1 cellular context compared by ENCODE assay signal in the genomic region with DNA sequence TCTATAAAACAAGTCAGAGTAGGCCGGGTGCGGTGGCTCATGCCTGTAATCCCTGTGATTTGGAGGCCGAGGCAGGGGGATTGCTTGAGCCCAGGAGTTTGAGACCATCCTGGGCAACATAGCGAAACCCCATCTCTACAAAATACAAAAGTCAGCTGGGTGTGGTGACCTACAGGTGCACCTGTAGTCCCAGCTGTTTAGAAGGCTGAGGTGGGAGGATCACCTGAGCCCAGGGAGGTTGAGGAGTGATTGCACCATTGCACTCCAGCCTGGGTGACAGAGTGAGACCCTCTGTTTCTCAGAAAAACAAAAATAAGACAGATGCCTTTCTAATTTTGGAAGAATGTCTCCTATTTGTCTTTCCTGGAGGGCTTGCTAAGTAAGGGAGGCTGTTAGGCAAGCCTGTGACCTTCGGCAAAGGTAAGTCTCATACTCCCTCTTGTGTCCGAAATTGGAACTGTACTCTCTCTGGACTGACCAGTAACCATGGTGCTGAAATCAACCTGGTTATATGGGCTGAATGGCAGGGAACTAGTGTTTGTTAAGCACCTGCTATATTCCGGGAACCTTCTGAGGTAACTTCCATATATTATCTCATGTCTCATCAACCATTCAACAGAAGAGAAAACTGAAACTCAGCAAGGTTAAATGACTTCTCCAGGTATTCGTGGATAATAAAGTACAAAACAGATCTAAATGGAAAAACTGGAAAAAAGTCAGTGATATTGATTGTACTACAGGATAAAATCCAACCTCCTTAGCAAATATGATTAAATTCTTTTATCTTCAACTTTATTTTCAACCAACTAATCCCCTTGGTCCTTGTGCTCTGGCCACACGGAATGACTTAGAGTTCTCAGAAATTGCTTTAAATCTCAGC.
TF ChIP-seq lines count a peak whose summit lies in the region.

No MANE protein-coding gene starts in this region.

TF ChIP-seq in K562, 482 proteins besides CTCF, POLR2A, EP300 and RAD21 (continued from another document and continues in another):
- TF ChIP-seq, protein P1, sequence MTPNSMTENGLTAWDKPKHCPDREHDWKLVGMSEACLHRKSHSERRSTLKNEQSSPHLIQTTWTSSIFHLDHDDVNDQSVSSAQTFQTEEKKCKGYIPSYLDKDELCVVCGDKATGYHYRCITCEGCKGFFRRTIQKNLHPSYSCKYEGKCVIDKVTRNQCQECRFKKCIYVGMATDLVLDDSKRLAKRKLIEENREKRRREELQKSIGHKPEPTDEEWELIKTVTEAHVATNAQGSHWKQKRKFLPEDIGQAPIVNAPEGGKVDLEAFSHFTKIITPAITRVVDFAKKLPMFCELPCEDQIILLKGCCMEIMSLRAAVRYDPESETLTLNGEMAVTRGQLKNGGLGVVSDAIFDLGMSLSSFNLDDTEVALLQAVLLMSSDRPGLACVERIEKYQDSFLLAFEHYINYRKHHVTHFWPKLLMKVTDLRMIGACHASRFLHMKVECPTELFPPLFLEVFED (CRISPR knock-in tag; conservative IDR thresholded peaks at IDR 0.05), result no peak
- TF ChIP-seq SNAPC5 (CRISPR knock-in tag; IDR thresholded peaks at IDR 0.05) (no peak), HNRNPL (IDR thresholded peaks at IDR 0.05; ENCODE audit: low read depth, low read length) (no peak), HDAC8 (tag; IDR thresholded peaks at IDR 0.05) (no peak), SIN3B (IDR thresholded peaks at IDR 0.05; ENCODE audit: low read depth) (0 out of 2 replicates have a peak, but pooled peaks have one; percentile 23), CXXC5 (CRISPR knock-in tag; IDR thresholded peaks at IDR 0.05) (no peak), MAZ (CRISPR knock-in tag; conservative IDR thresholded peaks at IDR 0.05 in 1 of 2, IDR thresholded peaks at IDR 0.05 in 1 of 2) (peak in 1 of 2 experiments; percentile 57; a peak in 1 of 4 replicates), SRSF7 (optimal IDR thresholded peaks at IDR 0.05; ENCODE audit: low read depth, low read length) (no peak), DACH1 (IDR thresholded peaks at IDR 0.05; ENCODE audit: partially characterized antibody) (no peak), JUN (IDR thresholded peaks at IDR 0.05; ENCODE audit: borderline replicate concordance, low read depth, low read length) (no peak), JUN (CRISPR knock-in tag; IDR thresholded peaks at IDR 0.05; ENCODE audit: borderline replicate concordance) (no peak), HDGF (IDR thresholded peaks at IDR 0.05) (no peak), MBD2 (IDR thresholded peaks at IDR 0.05; ENCODE audit: borderline replicate concordance, low read depth) (no peak), HNRNPUL1 (IDR thresholded peaks at IDR 0.05; ENCODE audit: low read length) (no peak), HOXB6 (CRISPR knock-in tag; IDR thresholded peaks at IDR 0.05; ENCODE audit: borderline replicate concordance) (no peak), ETV6 (IDR thresholded peaks at IDR 0.05; ENCODE audit: borderline replicate concordance in 1 of 2, low read depth in 2 of 2, low read length in 1 of 2) (no peak), ETV6 (CRISPR knock-in tag; IDR thresholded peaks at IDR 0.05; ENCODE audit: borderline replicate concordance) (no peak), MLLT1 (IDR thresholded peaks at IDR 0.05) (no peak), E2F1 (CRISPR knock-in tag; IDR thresholded peaks at IDR 0.05) (peak; percentile 42; the same call in 1 of the 2 replicates), ZBTB40 (IDR thresholded peaks at IDR 0.05) (no peak), ZBTB40 (CRISPR knock-in tag; IDR thresholded peaks at IDR 0.05) (no peak), PRMT5 (CRISPR knock-in tag; IDR thresholded peaks at IDR 0.05) (0 out of 2 replicates have a peak, but pooled peaks have one; percentile 74), ZBTB33 (CRISPR knock-in tag; IDR thresholded peaks at IDR 0.05) (peak; percentile 43; the same call in 1 of the 2 replicates), RBM14 (IDR thresholded peaks at IDR 0.05; ENCODE audit: borderline replicate concordance, insufficient read depth, low read depth, low read length) (no peak), PTBP1 (IDR thresholded peaks at IDR 0.05; ENCODE audit: low read depth, low read length) (no peak), ZBTB7A (IDR thresholded peaks at IDR 0.05; ENCODE audit: borderline replicate concordance, control insufficient read depth, low read depth, low read length) (no peak), STAG1 (CRISPR knock-in tag; IDR thresholded peaks at IDR 0.05; ENCODE audit: borderline replicate concordance) (peak; percentile 91), JUND (IDR thresholded peaks at IDR 0.05; ENCODE audit: borderline replicate concordance, low read depth, low read length) (peak; percentile 52; the same call in 1 of the 2 replicates), JUND (tag; IDR thresholded peaks at IDR 0.05; ENCODE audit: borderline replicate concordance, low read depth, low read length) (peak; percentile 16; the same call in 1 of the 3 replicates), OTX1 (CRISPR knock-in tag; IDR thresholded peaks at IDR 0.05) (no peak), GATAD2B (IDR thresholded peaks at IDR 0.05; ENCODE audit: borderline replicate concordance) (peak; percentile 27; the same call in 1 of the 2 replicates), RB1 (IDR thresholded peaks at IDR 0.05; ENCODE audit: low read depth) (peak; percentile 50; the same call in 1 of the 2 replicates), E2F3 (CRISPR knock-in tag; IDR thresholded peaks at IDR 0.05) (no peak), ZNF766 (CRISPR knock-in tag; conservative IDR thresholded peaks at IDR 0.05) (0 out of 2 replicates have a peak, but pooled peaks have one; percentile 30), DPF2 (IDR thresholded peaks at IDR 0.05) (no peak), ZNF584 (CRISPR knock-in tag; IDR thresholded peaks at IDR 0.05; ENCODE audit: low read depth) (no peak), ZNF586 (CRISPR knock-in tag; conservative IDR thresholded peaks at IDR 0.05) (no peak), THAP12 (CRISPR knock-in tag; IDR thresholded peaks at IDR 0.05) (no peak), CBX1 (IDR thresholded peaks at IDR 0.05; ENCODE audit: low read depth) (no peak)
